Comparison of ENCODE assay signal across 15 cellular contexts in genomic region chr12:10068634-10069033, GRCh38. TPM values are rescaled to one million over a fixed set of nuclear protein-coding genes. Genes with fewer than 3 reads are reported as not detected.
DNase-seq lines count a peak whose midpoint lies in the region; ATAC-seq and TF ChIP-seq lines count a peak whose summit lies in the region.
"Had no signal": no experiment of that assay in that cellular context is flagged by ENCODE, and none has a peak within 500 bp of the region (broad histone marks: within the 10 kb centered on the region; RNA-seq: fewer than 3 reads in every experiment).

No MANE protein-coding gene starts in this region.

- H3K27ac ChIP-seq in smooth muscle cell (ENCODE audit: low read depth): peak overlapping the region; percentile 23
- H3K27ac ChIP-seq: RWPE1 had no signal

- 96% methylated on average over 1 of the region's 1 CpG for WGBS in smooth muscle cell (ENCODE audit: low lambda C conversion rate)

- ATAC-seq in left lobe of liver (peak; percentile 37), GM21367 (IDR thresholded peaks at IDR 0.05; ENCODE audit: unreplicated experiment) (no peak)
- ATAC-seq: CD8-positive, alpha-beta T cell; K562 had no signal

- H3K4me2 ChIP-seq in smooth muscle cell: peak overlapping the region; percentile 31

- H3K9ac ChIP-seq in adipocyte (ENCODE audit: low read length) (no peak overlapping the region), smooth muscle cell (ENCODE audit: low read depth) (no peak overlapping the region)

- peaks cover 27% of the 10 kb centered on the region for H3K4me1 ChIP-seq in adipocyte (ENCODE audit: control insufficient read depth, insufficient read depth, low read length)
- no peaks in the 10 kb centered on the region for H3K4me1 ChIP-seq in smooth muscle cell (ENCODE audit: low read depth)
- no peaks in the 10 kb centered on the region for H3K4me1 ChIP-seq in BE2C

- H3F3A ChIP-seq in smooth muscle cell (ENCODE audit: low read depth): no peaks in the 10 kb centered on the region

- no peaks in the 10 kb centered on the region for H4K20me1 ChIP-seq in smooth muscle cell (ENCODE audit: low read depth)

- H3K79me2 ChIP-seq in smooth muscle cell (ENCODE audit: low read depth): no peaks in the 10 kb centered on the region

- H3K36me3 ChIP-seq in adipocyte (ENCODE audit: control insufficient read depth, insufficient read depth, low read length, severe bottlenecking): no peaks in the 10 kb centered on the region
- H3K36me3 ChIP-seq in smooth muscle cell (ENCODE audit: low read depth): no peaks in the 10 kb centered on the region
- H3K36me3 ChIP-seq in BE2C: no peaks in the 10 kb centered on the region

- TF ChIP-seq CTCF in smooth muscle cell (IDR thresholded peaks at IDR 0.05; ENCODE audit: borderline replicate concordance, insufficient read depth, poor library complexity, severe bottlenecking) (no peak), BE2C (IDR thresholded peaks at IDR 0.05; ENCODE audit: low read depth, low read length) (no peak)

- peak overlapping the region; percentile 73 for H2AFZ ChIP-seq in smooth muscle cell (ENCODE audit: low read depth)

- DNase-seq in Kasumi-1 (lab: John Stamatoyannopoulos, UW): peak; percentile 41 to 46
- no peak for DNase-seq in adipocyte (ENCODE audit: low read depth)
- DNase-seq in left lobe of liver (ENCODE audit: low spot score): no peak
- no peak for DNase-seq in smooth muscle cell (lab: John Stamatoyannopoulos, UW; ENCODE audit: unreplicated experiment)
- DNase-seq in BE2C: no peak
- DNase-seq in T-helper 9 cell: no peak
- no peak for DNase-seq in hepatic stellate cell (ENCODE audit: low spot score)
- DNase-seq: activated CD4-positive, alpha-beta T cell treated with anti-CD3 and anti-CD28 coated beads for 48 hours; activated naive CD4-positive, alpha-beta T cell; CD8-positive, alpha-beta T cell; NCI-H2171 had no signal

- H3K27me3 ChIP-seq in adipocyte (replicated peaks; ENCODE audit: control insufficient read depth, insufficient read depth, low read length) (no peaks in the 10 kb centered on the region), smooth muscle cell (ENCODE audit: low read depth) (no peaks in the 10 kb centered on the region), BE2C (no peaks in the 10 kb centered on the region)

- H3K4me3 ChIP-seq in adipocyte (ENCODE audit: low read length): peak overlapping the region; percentile 46
- H3K4me3 ChIP-seq in smooth muscle cell: no peak overlapping the region
- no peak overlapping the region for H3K4me3 ChIP-seq in BE2C (ENCODE audit: low read depth, low read length)
- H3K4me3 ChIP-seq: K562 had no signal

- H3K9me3 ChIP-seq in adipocyte (ENCODE audit: control insufficient read depth, low read length) (no peaks in the 10 kb centered on the region), smooth muscle cell (replicated peaks; ENCODE audit: low read depth) (no peaks in the 10 kb centered on the region), BE2C (no peaks in the 10 kb centered on the region)

RNA-seq across cellular contexts. Expression of gene CLEC1A, which starts 30.2 kb away (rescaled TPM):
- total RNA-seq in left lobe of liver: 0.70 TPM
- 0.40 TPM in 1 of 2 replicates, not detected in the other for total RNA-seq in smooth muscle cell
- polyA plus RNA-seq in smooth muscle cell: 0.70 TPM in 1 of 2 replicates, not detected in the other
- polyA plus RNA-seq in BE2C (2012; ENCODE audit: insufficient read depth, insufficient read length, low read depth): not detected
- total RNA-seq: CD8-positive, alpha-beta T cell; K562 had no signal

RNA-seq across cellular contexts. Expression of gene CLEC9A, which starts 38.2 kb away (rescaled TPM):
- total RNA-seq in left lobe of liver: not detected
- total RNA-seq in smooth muscle cell: not detected in 2 replicates
- polyA plus RNA-seq in smooth muscle cell: not detected in 2 replicates
- not detected for polyA plus RNA-seq in BE2C (2012; ENCODE audit: insufficient read depth, insufficient read length, low read depth)
- total RNA-seq: CD8-positive, alpha-beta T cell; K562; subcutaneous adipose tissue had no signal
- polyA plus RNA-seq: K562 had no signal

RNA-seq across cellular contexts. Expression of gene CLEC12B, which starts 58.2 kb away (rescaled TPM):
- not detected for total RNA-seq in left lobe of liver
- not detected in 2 replicates for total RNA-seq in smooth muscle cell
- not detected in 2 replicates for polyA plus RNA-seq in smooth muscle cell
- not detected for polyA plus RNA-seq in BE2C (2012; ENCODE audit: insufficient read depth, insufficient read length, low read depth)
- total RNA-seq: CD8-positive, alpha-beta T cell; K562 had no signal
- polyA plus RNA-seq: K562 had no signal

Comparison
In these comparisons a context has a peak if more than half of its experiments do, and no peak if none do; other contexts are left out.
1. DNase-seq: peak in Kasumi-1 (2 of 2); none in adipocyte (single experiment), left lobe of liver (single experiment), smooth muscle cell (single experiment), BE2C (single experiment), T-helper 9 cell (single experiment) and hepatic stellate cell (single experiment).